ENCODE assay signal across 11 cellular contexts in the genomic region with DNA sequence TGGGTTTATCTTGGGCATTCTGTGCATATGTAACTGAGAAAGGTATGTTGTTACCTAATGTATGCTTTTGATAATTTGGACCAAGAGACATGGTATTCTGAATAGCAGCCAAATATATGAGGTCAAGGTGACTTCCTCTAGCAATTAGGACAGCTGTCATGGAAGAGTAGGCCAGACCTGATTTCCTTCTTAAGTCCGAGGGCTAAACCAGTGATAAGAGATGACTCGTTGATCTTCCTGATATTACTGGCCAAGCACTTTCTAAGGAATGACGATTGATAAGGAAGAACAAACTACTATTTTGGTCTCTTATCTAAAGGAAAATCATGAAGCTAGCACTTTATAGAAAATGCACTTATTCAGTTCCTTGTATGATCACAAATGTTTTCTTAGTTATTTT. TPM values are rescaled to one million over a fixed set of nuclear protein-coding genes. Genes with fewer than 3 reads are reported as not detected.
DNase-seq lines count a peak whose midpoint lies in the region; ATAC-seq and TF ChIP-seq lines count a peak whose summit lies in the region.
"Had no signal": no experiment of that assay in that cellular context is flagged by ENCODE, and none has a peak within 500 bp of the region (broad histone marks: within the 10 kb centered on the region; RNA-seq: fewer than 3 reads in every experiment).

No MANE protein-coding gene starts in this region.

- H3K27ac Mint-ChIP-seq in WTC11, result peak overlapping the region; percentile 30; the same call in 1 of the 2 replicates
- H3K27ac Mint-ChIP-seq: activated naive CD8-positive, alpha-beta T cell treated with anti-CD3 and anti-CD28 coated beads, Interleukin-2, amount 50 U/mL, for 24 hours had no signal

- H3K4me1 ChIP-seq in heart left ventricle (peaks cover 9 to 80% (median 55%) of the 10 kb centered on the region in 12 donors), lower lobe of right lung (peaks cover 50% of the 10 kb centered on the region), upper lobe of left lung (peaks cover 15 to 70% (median 42%) of the 10 kb centered on the region in 4 donors)

- no peak for TF ChIP-seq EP300 in upper lobe of left lung (IDR thresholded peaks at IDR 0.05)

- no peaks in the 10 kb centered on the region for H3K36me3 ChIP-seq in heart left ventricle
- H3K36me3 ChIP-seq in lower lobe of right lung, result no peaks in the 10 kb centered on the region
- no peaks in the 10 kb centered on the region for H3K36me3 ChIP-seq in upper lobe of left lung

- H3K27ac ChIP-seq in heart left ventricle, result peak overlapping the region in 10 of 12 donors; percentile 31 to 66 (median 48)
- peak overlapping the region; percentile 51 for H3K27ac ChIP-seq in lower lobe of right lung
- H3K27ac ChIP-seq in upper lobe of left lung, result peak overlapping the region; percentile 4 to 56 (median 34)

- H3K4me3 Mint-ChIP-seq in WTC11, result no peak overlapping the region
- H3K4me3 Mint-ChIP-seq: activated naive CD8-positive, alpha-beta T cell treated with anti-CD3 and anti-CD28 coated beads, Interleukin-2, amount 50 U/mL, for 24 hours had no signal

- H3K4me3 ChIP-seq in heart left ventricle (no peak overlapping the region), lower lobe of right lung (no peak overlapping the region), upper lobe of left lung (no peak overlapping the region)

- POLR2A ChIA-PET in WTC11 (lab: Charles Lee), result no interaction called here

- H3K9me3 Mint-ChIP-seq in WTC11, result no peaks in the 10 kb centered on the region
- H3K9me3 Mint-ChIP-seq: activated naive CD8-positive, alpha-beta T cell treated with anti-CD3 and anti-CD28 coated beads, Interleukin-2, amount 50 U/mL, for 24 hours had no signal

- 3 to 14% (median 8%) methylated on average over 3 of the region's 3 CpGs for WGBS in heart left ventricle, 4 donors
- WGBS in upper lobe of left lung, 2 donors, result 19 to 32% methylated on average over 3 of the region's 3 CpGs

- TF ChIP-seq POLR2A in heart left ventricle (IDR thresholded peaks at IDR 0.05) (no peak), upper lobe of left lung (IDR thresholded peaks at IDR 0.05) (no peak)

- no peaks in the 10 kb centered on the region for H3K27me3 Mint-ChIP-seq in WTC11 (ENCODE audit: low read depth)
- H3K27me3 Mint-ChIP-seq: activated naive CD8-positive, alpha-beta T cell treated with anti-CD3 and anti-CD28 coated beads, Interleukin-2, amount 50 U/mL, for 24 hours had no signal

- no peak for ATAC-seq in heart left ventricle
- no peak for ATAC-seq in left cardiac atrium
- ATAC-seq in WTC11, result no peak
- ATAC-seq in lower lobe of right lung, result no peak
- ATAC-seq in upper lobe of left lung (ENCODE audit: low FRiP score in 2 of 2), result no peak
- ATAC-seq: activated naive CD8-positive, alpha-beta T cell treated with anti-CD3 and anti-CD28 coated beads, Interleukin-2, amount 50 U/mL, for 24 hours had no signal

- no peaks in the 10 kb centered on the region for H3K36me3 Mint-ChIP-seq in WTC11

- DNase-seq in heart left ventricle, result no peak
- no peak for DNase-seq in left cardiac atrium
- no peak for DNase-seq in WTC11 (ENCODE audit: low spot score)
- no peak for DNase-seq in lower lobe of right lung
- no peak for DNase-seq in upper lobe of left lung
- DNase-seq in GM19240 (ENCODE audit: insufficient read length, low spot score), result no peak
- DNase-seq in SIG-M5 treated with dmso at 0.1 percent for 504 hours (lab: John Stamatoyannopoulos, UW; ENCODE audit: unreplicated experiment), result no peak
- no peak for DNase-seq in activated gamma-delta T cell treated with Interleukin-2 at 50 U/mL for 16 hours
- DNase-seq: activated naive CD8-positive, alpha-beta T cell treated with anti-CD3 and anti-CD28 coated beads, Interleukin-2, amount 50 U/mL, for 24 hours; NCI-H146; stimulated activated naive CD4-positive, alpha-beta T cell treated with Interleukin-2 at 50 U/mL for 16 hours had no signal

- CTCF ChIA-PET in WTC11 (lab: Charles Lee), result interaction anchor here (0.9 kb wide), 1 partner anchor 9 kb away, joined by 3 read pairs; no protein-coding TSS in a partner anchor

- no peaks in the 10 kb centered on the region for H3K27me3 ChIP-seq in heart left ventricle
- H3K27me3 ChIP-seq in lower lobe of right lung (ENCODE audit: low read depth), result no peaks in the 10 kb centered on the region
- no peaks in the 10 kb centered on the region for H3K27me3 ChIP-seq in upper lobe of left lung

- intact Hi-C loops in heart left ventricle (cut with DNase I) (loop anchor here in 4 of 10 donors (5.0 kb wide), 2 partner anchors 36 to 41 kb away; a partner anchor contains a TSS), left cardiac atrium (cut with DNase I) (no loop called here), lower lobe of right lung (cut with DNase I) (no loop called here)

- H3K9me3 ChIP-seq in heart left ventricle, result no peaks in the 10 kb centered on the region
- H3K9me3 ChIP-seq in lower lobe of right lung, result no peaks in the 10 kb centered on the region
- no peaks in the 10 kb centered on the region for H3K9me3 ChIP-seq in upper lobe of left lung

- TF ChIP-seq CTCF in heart left ventricle (IDR thresholded peaks at IDR 0.05), result no peak
- no peak for TF ChIP-seq CTCF in WTC11 (IDR thresholded peaks at IDR 0.05)
- TF ChIP-seq CTCF in lower lobe of right lung (IDR thresholded peaks at IDR 0.05), result no peak
- no peak for TF ChIP-seq CTCF in upper lobe of left lung (IDR thresholded peaks at IDR 0.05)

- H3K4me1 Mint-ChIP-seq in WTC11, result peaks cover 42% of the 10 kb centered on the region

TF ChIP-seq in WTC11, 78 proteins besides CTCF, POLR2A, EP300 and RAD21 (continues in another document):
- TF ChIP-seq, protein P1, sequence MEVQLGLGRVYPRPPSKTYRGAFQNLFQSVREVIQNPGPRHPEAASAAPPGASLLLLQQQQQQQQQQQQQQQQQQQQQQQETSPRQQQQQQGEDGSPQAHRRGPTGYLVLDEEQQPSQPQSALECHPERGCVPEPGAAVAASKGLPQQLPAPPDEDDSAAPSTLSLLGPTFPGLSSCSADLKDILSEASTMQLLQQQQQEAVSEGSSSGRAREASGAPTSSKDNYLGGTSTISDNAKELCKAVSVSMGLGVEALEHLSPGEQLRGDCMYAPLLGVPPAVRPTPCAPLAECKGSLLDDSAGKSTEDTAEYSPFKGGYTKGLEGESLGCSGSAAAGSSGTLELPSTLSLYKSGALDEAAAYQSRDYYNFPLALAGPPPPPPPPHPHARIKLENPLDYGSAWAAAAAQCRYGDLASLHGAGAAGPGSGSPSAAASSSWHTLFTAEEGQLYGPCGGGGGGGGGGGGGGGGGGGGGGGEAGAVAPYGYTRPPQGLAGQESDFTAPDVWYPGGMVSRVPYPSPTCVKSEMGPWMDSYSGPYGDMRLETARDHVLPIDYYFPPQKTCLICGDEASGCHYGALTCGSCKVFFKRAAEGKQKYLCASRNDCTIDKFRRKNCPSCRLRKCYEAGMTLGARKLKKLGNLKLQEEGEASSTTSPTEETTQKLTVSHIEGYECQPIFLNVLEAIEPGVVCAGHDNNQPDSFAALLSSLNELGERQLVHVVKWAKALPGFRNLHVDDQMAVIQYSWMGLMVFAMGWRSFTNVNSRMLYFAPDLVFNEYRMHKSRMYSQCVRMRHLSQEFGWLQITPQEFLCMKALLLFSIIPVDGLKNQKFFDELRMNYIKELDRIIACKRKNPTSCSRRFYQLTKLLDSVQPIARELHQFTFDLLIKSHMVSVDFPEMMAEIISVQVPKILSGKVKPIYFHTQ (CRISPR knock-in tag; IDR thresholded peaks at IDR 0.05), result no peak
- TF ChIP-seq TP53 (CRISPR knock-in tag; IDR thresholded peaks at IDR 0.05) (no peak), ZNF416 (CRISPR knock-in tag; IDR thresholded peaks at IDR 0.05) (no peak), JAZF1 (CRISPR knock-in tag; IDR thresholded peaks at IDR 0.05) (no peak)
- TF ChIP-seq, protein P2, sequence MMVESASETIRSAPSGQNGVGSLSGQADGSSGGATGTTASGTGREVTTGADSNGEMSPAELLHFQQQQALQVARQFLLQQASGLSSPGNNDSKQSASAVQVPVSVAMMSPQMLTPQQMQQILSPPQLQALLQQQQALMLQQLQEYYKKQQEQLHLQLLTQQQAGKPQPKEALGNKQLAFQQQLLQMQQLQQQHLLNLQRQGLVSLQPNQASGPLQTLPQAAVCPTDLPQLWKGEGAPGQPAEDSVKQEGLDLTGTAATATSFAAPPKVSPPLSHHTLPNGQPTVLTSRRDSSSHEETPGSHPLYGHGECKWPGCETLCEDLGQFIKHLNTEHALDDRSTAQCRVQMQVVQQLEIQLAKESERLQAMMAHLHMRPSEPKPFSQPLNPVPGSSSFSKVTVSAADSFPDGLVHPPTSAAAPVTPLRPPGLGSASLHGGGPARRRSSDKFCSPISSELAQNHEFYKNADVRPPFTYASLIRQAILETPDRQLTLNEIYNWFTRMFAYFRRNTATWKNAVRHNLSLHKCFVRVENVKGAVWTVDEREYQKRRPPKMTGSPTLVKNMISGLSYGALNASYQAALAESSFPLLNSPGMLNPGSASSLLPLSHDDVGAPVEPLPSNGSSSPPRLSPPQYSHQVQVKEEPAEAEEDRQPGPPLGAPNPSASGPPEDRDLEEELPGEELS (CRISPR knock-in tag; IDR thresholded peaks at IDR 0.05), result no peak

RNA-seq across cellular contexts. Expression of a gene that starts 42.7 kb away (rescaled TPM):
- total RNA-seq in heart left ventricle, result 10 to 100 TPM; 59.5 to 91.0 (median 77.2) TPM
- polyA plus RNA-seq in heart left ventricle, result 10 to 100 TPM; 34.8 to 68.1 TPM
- 10 to 100 TPM; 68.2 to 68.5 TPM for total RNA-seq in left cardiac atrium
- total RNA-seq in WTC11 (2021), result 47.2 to 56.3 TPM (median 47.3 TPM) in 3 replicates
- 61.6 TPM for total RNA-seq in lower lobe of right lung
- 10 to 100 TPM; 56.0 to 80.6 (median 65.7) TPM for total RNA-seq in upper lobe of left lung

RNA-seq across cellular contexts. Expression of a gene that starts 52.8 kb away (rescaled TPM):
- total RNA-seq in heart left ventricle (100 to 1,000 TPM in 2 of 9 donors, 10 to 100 TPM in 7; 75.3 to 148 (median 84.5) TPM), left cardiac atrium (100 to 1,000 TPM; 109 to 110 TPM), WTC11 (2021) (232 to 249 TPM (median 234 TPM) in 3 replicates), lower lobe of right lung (120 TPM), upper lobe of left lung (100 to 1,000 TPM in 3 of 6 donors, 10 to 100 TPM in 3; 59.7 to 149 (median 113) TPM)
- 100 to 1,000 TPM in 1 of 2 donors, 10 to 100 TPM in 1; 85.8 to 166 TPM for polyA plus RNA-seq in heart left ventricle
